Comparison of ENCODE assay signal across 2 cellular contexts in the genomic region with DNA sequence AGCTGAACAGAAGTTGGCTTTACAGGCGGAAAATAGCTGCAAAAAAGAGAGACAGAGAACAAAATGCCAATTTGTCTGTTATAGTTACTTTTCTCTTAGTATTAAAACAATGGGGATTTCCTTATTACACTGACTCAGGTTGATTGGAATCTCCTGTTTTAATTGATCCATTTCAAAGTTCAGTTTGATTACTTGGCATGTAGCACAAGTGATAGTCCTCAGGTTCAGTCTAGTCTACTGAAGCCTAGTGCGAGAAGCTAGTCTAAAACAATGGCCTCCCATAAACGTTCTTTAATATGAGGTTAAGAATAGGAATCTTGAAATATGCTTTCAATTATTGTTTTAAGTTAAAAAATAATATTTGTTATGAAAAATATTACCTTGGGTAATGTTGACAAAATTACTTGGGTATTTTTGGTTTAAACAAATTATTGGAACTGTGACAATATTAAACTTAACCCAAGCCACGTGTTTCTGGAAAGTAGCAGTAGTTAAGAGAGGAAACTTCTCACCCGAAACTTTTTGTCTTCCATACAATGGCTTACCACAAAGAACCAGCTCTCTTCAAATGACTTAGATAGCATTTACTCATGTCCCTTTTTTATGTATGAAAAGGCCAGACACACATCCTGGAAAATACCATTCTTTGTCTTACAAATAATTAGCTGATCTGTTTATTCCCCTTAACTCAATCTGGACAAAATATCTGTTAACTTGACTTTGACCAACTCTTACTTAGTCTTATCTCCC.
TF ChIP-seq lines count a peak whose summit lies in the region.

No MANE protein-coding gene starts in this region.

TF ChIP-seq in GM23338, 12 proteins besides CTCF, POLR2A, EP300 and RAD21 (continues in another document):
- TF ChIP-seq, protein P1, sequence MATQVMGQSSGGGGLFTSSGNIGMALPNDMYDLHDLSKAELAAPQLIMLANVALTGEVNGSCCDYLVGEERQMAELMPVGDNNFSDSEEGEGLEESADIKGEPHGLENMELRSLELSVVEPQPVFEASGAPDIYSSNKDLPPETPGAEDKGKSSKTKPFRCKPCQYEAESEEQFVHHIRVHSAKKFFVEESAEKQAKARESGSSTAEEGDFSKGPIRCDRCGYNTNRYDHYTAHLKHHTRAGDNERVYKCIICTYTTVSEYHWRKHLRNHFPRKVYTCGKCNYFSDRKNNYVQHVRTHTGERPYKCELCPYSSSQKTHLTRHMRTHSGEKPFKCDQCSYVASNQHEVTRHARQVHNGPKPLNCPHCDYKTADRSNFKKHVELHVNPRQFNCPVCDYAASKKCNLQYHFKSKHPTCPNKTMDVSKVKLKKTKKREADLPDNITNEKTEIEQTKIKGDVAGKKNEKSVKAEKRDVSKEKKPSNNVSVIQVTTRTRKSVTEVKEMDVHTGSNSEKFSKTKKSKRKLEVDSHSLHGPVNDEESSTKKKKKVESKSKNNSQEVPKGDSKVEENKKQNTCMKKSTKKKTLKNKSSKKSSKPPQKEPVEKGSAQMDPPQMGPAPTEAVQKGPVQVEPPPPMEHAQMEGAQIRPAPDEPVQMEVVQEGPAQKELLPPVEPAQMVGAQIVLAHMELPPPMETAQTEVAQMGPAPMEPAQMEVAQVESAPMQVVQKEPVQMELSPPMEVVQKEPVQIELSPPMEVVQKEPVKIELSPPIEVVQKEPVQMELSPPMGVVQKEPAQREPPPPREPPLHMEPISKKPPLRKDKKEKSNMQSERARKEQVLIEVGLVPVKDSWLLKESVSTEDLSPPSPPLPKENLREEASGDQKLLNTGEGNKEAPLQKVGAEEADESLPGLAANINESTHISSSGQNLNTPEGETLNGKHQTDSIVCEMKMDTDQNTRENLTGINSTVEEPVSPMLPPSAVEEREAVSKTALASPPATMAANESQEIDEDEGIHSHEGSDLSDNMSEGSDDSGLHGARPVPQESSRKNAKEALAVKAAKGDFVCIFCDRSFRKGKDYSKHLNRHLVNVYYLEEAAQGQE (IDR thresholded peaks at IDR 0.05; ENCODE audit: unreplicated experiment): no peak
- TF ChIP-seq POLR2AphosphoS5 (IDR thresholded peaks at IDR 0.05; ENCODE audit: low read depth): no peak
- TF ChIP-seq JUNB (IDR thresholded peaks at IDR 0.05; ENCODE audit: unreplicated experiment): no peak
- no peak for TF ChIP-seq CREB1 (CRISPR knock-in tag; IDR thresholded peaks at IDR 0.05; ENCODE audit: low read depth)
- no peak for TF ChIP-seq ZNF331 (CRISPR knock-in tag; IDR thresholded peaks at IDR 0.05; ENCODE audit: low read depth)
- no peak for TF ChIP-seq ZNF114 (CRISPR knock-in tag; IDR thresholded peaks at IDR 0.05)
- TF ChIP-seq, protein P2, sequence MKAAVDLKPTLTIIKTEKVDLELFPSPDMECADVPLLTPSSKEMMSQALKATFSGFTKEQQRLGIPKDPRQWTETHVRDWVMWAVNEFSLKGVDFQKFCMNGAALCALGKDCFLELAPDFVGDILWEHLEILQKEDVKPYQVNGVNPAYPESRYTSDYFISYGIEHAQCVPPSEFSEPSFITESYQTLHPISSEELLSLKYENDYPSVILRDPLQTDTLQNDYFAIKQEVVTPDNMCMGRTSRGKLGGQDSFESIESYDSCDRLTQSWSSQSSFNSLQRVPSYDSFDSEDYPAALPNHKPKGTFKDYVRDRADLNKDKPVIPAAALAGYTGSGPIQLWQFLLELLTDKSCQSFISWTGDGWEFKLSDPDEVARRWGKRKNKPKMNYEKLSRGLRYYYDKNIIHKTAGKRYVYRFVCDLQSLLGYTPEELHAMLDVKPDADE (IDR thresholded peaks at IDR 0.05): no peak
- TF ChIP-seq EZH2 (IDR thresholded peaks at IDR 0.05; ENCODE audit: low read depth, unreplicated experiment): no peak
- TF ChIP-seq NANOG (IDR thresholded peaks at IDR 0.05; ENCODE audit: borderline replicate concordance): no peak
- no peak for TF ChIP-seq STAT1 (IDR thresholded peaks at IDR 0.05; ENCODE audit: unreplicated experiment)
- no peak for TF ChIP-seq EZH2phosphoT487 (IDR thresholded peaks at IDR 0.05; ENCODE audit: unreplicated experiment)

TF ChIP-seq in SK-N-SH treated with all-trans-retinoic acid at 6 μM for 48 hours, 23 proteins besides CTCF, POLR2A, EP300 and RAD21 (continued from another document):
- TF ChIP-seq, protein P3, sequence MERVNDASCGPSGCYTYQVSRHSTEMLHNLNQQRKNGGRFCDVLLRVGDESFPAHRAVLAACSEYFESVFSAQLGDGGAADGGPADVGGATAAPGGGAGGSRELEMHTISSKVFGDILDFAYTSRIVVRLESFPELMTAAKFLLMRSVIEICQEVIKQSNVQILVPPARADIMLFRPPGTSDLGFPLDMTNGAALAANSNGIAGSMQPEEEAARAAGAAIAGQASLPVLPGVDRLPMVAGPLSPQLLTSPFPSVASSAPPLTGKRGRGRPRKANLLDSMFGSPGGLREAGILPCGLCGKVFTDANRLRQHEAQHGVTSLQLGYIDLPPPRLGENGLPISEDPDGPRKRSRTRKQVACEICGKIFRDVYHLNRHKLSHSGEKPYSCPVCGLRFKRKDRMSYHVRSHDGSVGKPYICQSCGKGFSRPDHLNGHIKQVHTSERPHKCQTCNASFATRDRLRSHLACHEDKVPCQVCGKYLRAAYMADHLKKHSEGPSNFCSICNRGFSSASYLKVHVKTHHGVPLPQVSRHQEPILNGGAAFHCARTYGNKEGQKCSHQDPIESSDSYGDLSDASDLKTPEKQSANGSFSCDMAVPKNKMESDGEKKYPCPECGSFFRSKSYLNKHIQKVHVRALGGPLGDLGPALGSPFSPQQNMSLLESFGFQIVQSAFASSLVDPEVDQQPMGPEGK (CRISPR knock-in tag; IDR thresholded peaks at IDR 0.05; ENCODE audit: borderline replicate concordance): no peak
- TF ChIP-seq RARB (CRISPR knock-in tag; IDR thresholded peaks at IDR 0.05) (no peak), ZNF565 (CRISPR knock-in tag; conservative IDR thresholded peaks at IDR 0.05; ENCODE audit: low read depth) (no peak), PPARA (CRISPR knock-in tag; IDR thresholded peaks at IDR 0.05; ENCODE audit: borderline replicate concordance) (no peak), ESRRG (CRISPR knock-in tag; IDR thresholded peaks at IDR 0.05) (no peak), TCF4 (CRISPR knock-in tag; IDR thresholded peaks at IDR 0.05; ENCODE audit: borderline replicate concordance) (no peak), TOX (CRISPR knock-in tag; IDR thresholded peaks at IDR 0.05; ENCODE audit: borderline replicate concordance) (no peak)
- TF ChIP-seq, protein P4, sequence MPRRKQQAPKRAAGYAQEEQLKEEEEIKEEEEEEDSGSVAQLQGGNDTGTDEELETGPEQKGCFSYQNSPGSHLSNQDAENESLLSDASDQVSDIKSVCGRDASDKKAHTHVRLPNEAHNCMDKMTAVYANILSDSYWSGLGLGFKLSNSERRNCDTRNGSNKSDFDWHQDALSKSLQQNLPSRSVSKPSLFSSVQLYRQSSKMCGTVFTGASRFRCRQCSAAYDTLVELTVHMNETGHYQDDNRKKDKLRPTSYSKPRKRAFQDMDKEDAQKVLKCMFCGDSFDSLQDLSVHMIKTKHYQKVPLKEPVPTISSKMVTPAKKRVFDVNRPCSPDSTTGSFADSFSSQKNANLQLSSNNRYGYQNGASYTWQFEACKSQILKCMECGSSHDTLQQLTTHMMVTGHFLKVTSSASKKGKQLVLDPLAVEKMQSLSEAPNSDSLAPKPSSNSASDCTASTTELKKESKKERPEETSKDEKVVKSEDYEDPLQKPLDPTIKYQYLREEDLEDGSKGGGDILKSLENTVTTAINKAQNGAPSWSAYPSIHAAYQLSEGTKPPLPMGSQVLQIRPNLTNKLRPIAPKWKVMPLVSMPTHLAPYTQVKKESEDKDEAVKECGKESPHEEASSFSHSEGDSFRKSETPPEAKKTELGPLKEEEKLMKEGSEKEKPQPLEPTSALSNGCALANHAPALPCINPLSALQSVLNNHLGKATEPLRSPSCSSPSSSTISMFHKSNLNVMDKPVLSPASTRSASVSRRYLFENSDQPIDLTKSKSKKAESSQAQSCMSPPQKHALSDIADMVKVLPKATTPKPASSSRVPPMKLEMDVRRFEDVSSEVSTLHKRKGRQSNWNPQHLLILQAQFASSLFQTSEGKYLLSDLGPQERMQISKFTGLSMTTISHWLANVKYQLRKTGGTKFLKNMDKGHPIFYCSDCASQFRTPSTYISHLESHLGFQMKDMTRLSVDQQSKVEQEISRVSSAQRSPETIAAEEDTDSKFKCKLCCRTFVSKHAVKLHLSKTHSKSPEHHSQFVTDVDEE (CRISPR knock-in tag; IDR thresholded peaks at IDR 0.05): no peak
